ENCODE assay signal across 8 cellular contexts in the genomic region with DNA sequence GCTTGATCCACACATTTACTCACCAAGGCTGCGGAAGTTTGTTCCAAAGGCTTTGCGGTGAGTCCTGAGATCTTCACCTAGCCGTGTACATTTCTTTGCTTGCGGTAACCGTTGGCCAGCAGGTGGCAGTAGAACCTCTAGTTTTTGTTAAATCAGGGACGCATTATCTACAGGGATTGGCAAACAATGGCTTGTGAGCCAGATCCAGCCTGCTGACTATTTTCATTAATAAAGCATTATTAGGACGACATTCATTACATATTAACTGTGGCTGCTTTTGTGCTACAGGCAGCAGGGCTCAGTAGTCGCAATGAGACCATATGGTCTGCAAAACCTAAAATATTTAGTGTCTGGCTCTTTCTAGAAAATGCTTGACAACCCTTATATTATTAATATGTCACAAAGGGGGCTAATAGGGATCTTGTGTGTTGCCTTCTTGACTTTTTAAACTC.
A peak's percentile ranks its signal among the peaks of the same experiment; 100 is the strongest.
DNase-seq lines count a peak whose midpoint lies in the region; ATAC-seq, FAIRE-seq and TF ChIP-seq lines count a peak whose summit lies in the region.

No MANE protein-coding gene starts in this region.

- H2AK5ac ChIP-seq in trophoblast cell (ENCODE audit: low read length), result no peak overlapping the region

- H3K9me3 ChIP-seq in MM.1S (replicated peaks; ENCODE audit: insufficient read depth, low read length) (no peaks in the 10 kb centered on the region), trophoblast cell (ENCODE audit: insufficient read depth, low read depth, low read length) (no peaks in the 10 kb centered on the region)

- peak; percentile 83 for ATAC-seq in GM19463 (IDR thresholded peaks at IDR 0.05; ENCODE audit: unreplicated experiment)

- no peaks in the 10 kb centered on the region for H3F3A ChIP-seq in MM.1S (ENCODE audit: insufficient read depth, low read length)

- H3K27ac ChIP-seq in C4-2B (no peak overlapping the region), MM.1S (ENCODE audit: low read length) (no peak overlapping the region), trophoblast cell (ENCODE audit: low read depth, low read length) (no peak overlapping the region)

- H3K79me1 ChIP-seq in trophoblast cell (ENCODE audit: low read length), result no peaks in the 10 kb centered on the region

- H3K18ac ChIP-seq in trophoblast cell (ENCODE audit: low read length), result no peak overlapping the region

- H3K9me2 ChIP-seq in MM.1S (replicated peaks; ENCODE audit: insufficient read depth, low read length), result no peaks in the 10 kb centered on the region

- no peaks in the 10 kb centered on the region for H3K79me2 ChIP-seq in MM.1S (ENCODE audit: low read length)
- no peaks in the 10 kb centered on the region for H3K79me2 ChIP-seq in trophoblast cell (ENCODE audit: control insufficient read depth, insufficient read depth, low read length, poor library complexity)

- WGBS in trophoblast cell (ENCODE audit: extremely low coverage, insufficient coverage, insufficient read length), result no CpG with 5 or more reads among the region's 8 CpGs

- H3K27me3 ChIP-seq in MM.1S (replicated peaks; ENCODE audit: insufficient read depth, low read length), result no peaks in the 10 kb centered on the region
- no peaks in the 10 kb centered on the region for H3K27me3 ChIP-seq in trophoblast cell (ENCODE audit: insufficient read depth, low read length)

- H3K23ac ChIP-seq in trophoblast cell (ENCODE audit: low read length), result no peak overlapping the region

- no peak overlapping the region for H2BK120ac ChIP-seq in trophoblast cell (ENCODE audit: insufficient read depth, low read length, poor library complexity)

- DNase-seq in MM.1S (peak; percentile 80), SHP77 treated with DMSO at 0.1 percent for 48 hours (lab: John Stamatoyannopoulos, UW) (peak; percentile 58), glomerular endothelial cell (ENCODE audit: extremely low read depth, low read depth, low spot score) (peak; percentile 55), trophoblast cell (peak; percentile 95 to 99), urothelium cell line (ENCODE audit: low spot score) (peak; percentile 84)
- DNase-seq in activated naive CD4-positive, alpha-beta T cell (lab: John Stamatoyannopoulos, UW), result peak; percentile 14 to 44 (median 28)

- no peak overlapping the region for H4K12ac ChIP-seq in trophoblast cell (ENCODE audit: low read depth, low read length)

- H3K4me1 ChIP-seq in MM.1S (ENCODE audit: low read length) (0 out of 2 replicates have a peak, but pooled peaks cover 5% of the 10 kb centered on the region), trophoblast cell (ENCODE audit: control insufficient read depth in 1 of 2, insufficient read depth in 2 of 2, low read length in 2 of 2) (peaks cover 3 to 10% of the 10 kb centered on the region in 2 experiments)

- H3K4ac ChIP-seq in trophoblast cell (ENCODE audit: low read depth, low read length), result no peak overlapping the region

- H3K4me2 ChIP-seq in MM.1S (ENCODE audit: low read depth, low read length), result no peak overlapping the region
- no peak overlapping the region for H3K4me2 ChIP-seq in trophoblast cell (ENCODE audit: low read length)

- FAIRE-seq in urothelium cell line (lab: Jason Lieb, UNC), result peak; percentile 85

- TF ChIP-seq CTCF in C4-2B (conservative IDR thresholded peaks at IDR 0.05) (peak; percentile 91), MM.1S (IDR thresholded peaks at IDR 0.05; ENCODE audit: low read length) (peak; percentile 79)

- H2AFZ ChIP-seq in MM.1S (ENCODE audit: low read length), result peak overlapping the region; percentile 4; the same call in 1 of the 2 replicates
- no peak overlapping the region for H2AFZ ChIP-seq in trophoblast cell (ENCODE audit: insufficient read depth, low read length, poor library complexity)

- H2BK12ac ChIP-seq in trophoblast cell (ENCODE audit: low read length), result no peak overlapping the region

- no peaks in the 10 kb centered on the region for H4K20me1 ChIP-seq in MM.1S (ENCODE audit: insufficient read depth, low read length)

- H3K9ac ChIP-seq in MM.1S (ENCODE audit: low read length) (no peak overlapping the region), trophoblast cell (ENCODE audit: low read length) (no peak overlapping the region)

- H3K14ac ChIP-seq in trophoblast cell (ENCODE audit: low read length), result no peak overlapping the region

- no peak overlapping the region for H2BK5ac ChIP-seq in trophoblast cell (ENCODE audit: low read depth, low read length, poor library complexity)

- H3K4me3 ChIP-seq in MM.1S (ENCODE audit: low read length), result no peak overlapping the region
- no peak overlapping the region for H3K4me3 ChIP-seq in trophoblast cell (ENCODE audit: low read depth, low read length)

- H4K91ac ChIP-seq in trophoblast cell (ENCODE audit: low read depth, low read length), result no peak overlapping the region

- no peaks in the 10 kb centered on the region for H3K36me3 ChIP-seq in MM.1S (replicated peaks; ENCODE audit: insufficient read depth, low read length)
- H3K36me3 ChIP-seq in trophoblast cell (ENCODE audit: control insufficient read depth in 1 of 2, insufficient read depth in 2 of 2, low read length in 2 of 2), result no peaks in the 10 kb centered on the region

- H4K8ac ChIP-seq in trophoblast cell (ENCODE audit: low read depth, low read length), result no peak overlapping the region

Comparison
In these comparisons a context has a peak if more than half of its experiments do, and no peak if none do; other contexts are left out.
1. DNase-seq: peak in every context shown above with its lines; median percentile 97 in trophoblast cell; 84 in urothelium cell line; 80 in MM.1S; 58 in SHP77 treated with DMSO at 0.1 percent for 48 hours; 55 in glomerular endothelial cell; 28 in activated naive CD4-positive, alpha-beta T cell.